Comparison of ENCODE assay signal across 12 cellular contexts in genomic region chr9:105994970-105995369, GRCh38.
DNase-seq lines count a peak whose midpoint lies in the region; ATAC-seq, FAIRE-seq and TF ChIP-seq lines count a peak whose summit lies in the region.
"Had no signal": no experiment of that assay in that cellular context is flagged by ENCODE, and none has a peak within 500 bp of the region (broad histone marks: within the 10 kb centered on the region; RNA-seq: fewer than 3 reads in every experiment).

No MANE protein-coding gene starts in this region.

- H3K4me3 Mint-ChIP-seq in glutamatergic neuron (ENCODE audit: unreplicated experiment), result no peak overlapping the region

- H3K27ac ChIP-seq in RWPE1, result no peak overlapping the region
- H3K27ac ChIP-seq: C4-2B had no signal

- H3K4me1 Mint-ChIP-seq in glutamatergic neuron (ENCODE audit: low read depth, unreplicated experiment), result peaks cover 23% of the 10 kb centered on the region

- CTCF ChIA-PET in RWPE1 (lab: Yijun Ruan, JAX), result interaction anchor here (0.7 kb wide), 1 partner anchor 57 kb away, joined by 3 read pairs; no protein-coding TSS in a partner anchor

- FAIRE-seq in H54 (lab: Jason Lieb, UNC), result no peak
- FAIRE-seq: endometrium, islet of Langerhans had no signal

- POLR2A ChIA-PET in RWPE1 (lab: Yijun Ruan, JAX; ENCODE audit: low non-redundant PET), result no interaction called here

- no peak for TF ChIP-seq POLR2A in H54 (IDR thresholded peaks at IDR 0.05; ENCODE audit: low read depth, low read length)

- no peak overlapping the region for H3K27ac Mint-ChIP-seq in glutamatergic neuron (ENCODE audit: unreplicated experiment)

- no peaks in the 10 kb centered on the region for H3K9me3 Mint-ChIP-seq in glutamatergic neuron (ENCODE audit: unreplicated experiment)

- ATAC-seq in HG03139 (IDR thresholded peaks at IDR 0.05; ENCODE audit: unreplicated experiment), result no peak
- ATAC-seq in HG02840 (IDR thresholded peaks at IDR 0.05; ENCODE audit: low FRiP score, unreplicated experiment), result no peak
- ATAC-seq in omental fat pad (ENCODE audit: low FRiP score), result no peak

- H3K36me3 Mint-ChIP-seq in glutamatergic neuron (ENCODE audit: unreplicated experiment), result no peaks in the 10 kb centered on the region

- H3K27me3 Mint-ChIP-seq in glutamatergic neuron (ENCODE audit: unreplicated experiment), result no peaks in the 10 kb centered on the region

- DNase-seq in AG20443 (ENCODE audit: low spot score), result peak; percentile 9
- DNase-seq in H54 (ENCODE audit: insufficient read length, low spot score), result peak; percentile 36
- peak; percentile 65 for DNase-seq in RWPE1 (ENCODE audit: low spot score)
- DNase-seq in glutamatergic neuron, result peak; percentile 21
- no peak for DNase-seq in AG08396 (ENCODE audit: low spot score)
- DNase-seq in omental fat pad (ENCODE audit: low spot score), result no peak
- DNase-seq: MV-4-11 had no signal

- TF ChIP-seq CTCF in RWPE1 (conservative IDR thresholded peaks at IDR 0.05; ENCODE audit: low read depth), result no peak
- no peak for TF ChIP-seq CTCF in glutamatergic neuron (IDR thresholded peaks at IDR 0.05; ENCODE audit: partially characterized antibody, unreplicated experiment)
- no peak for TF ChIP-seq CTCF in omental fat pad (IDR thresholded peaks at IDR 0.05)

Comparison
In these comparisons a context has a peak if more than half of its experiments do, and no peak if none do; other contexts are left out.
1. DNase-seq: peak in AG20443 (single experiment), H54 (single experiment), RWPE1 (single experiment) and glutamatergic neuron (single experiment); none in AG08396 (single experiment) and omental fat pad (single experiment).